ENCODE assay signal across 27 cellular contexts in the genomic region with DNA sequence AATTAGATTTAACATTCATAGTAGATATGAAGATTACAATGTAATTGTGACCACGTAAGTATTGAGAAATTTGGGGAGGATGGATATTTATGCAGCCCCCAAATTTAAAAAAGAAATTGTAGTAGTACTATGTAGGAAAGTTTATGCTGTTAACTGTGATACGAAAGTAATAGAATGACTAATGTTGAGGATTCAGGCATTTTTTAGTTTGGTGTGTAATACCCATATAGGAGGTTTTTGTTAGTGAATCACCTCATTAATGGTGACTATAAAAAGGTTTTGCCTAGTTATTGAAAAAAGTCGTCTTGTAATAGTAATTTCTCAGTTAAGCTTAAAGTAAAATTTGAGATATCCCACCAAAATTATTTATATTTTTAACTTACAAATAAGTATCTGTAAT.
A peak's percentile ranks its signal among the peaks of the same experiment; 100 is the strongest.
DNase-seq lines count a peak whose midpoint lies in the region; ATAC-seq, FAIRE-seq and TF ChIP-seq lines count a peak whose summit lies in the region.
"Had no signal": no experiment of that assay in that cellular context is flagged by ENCODE, and none has a peak within 500 bp of the region (broad histone marks: within the 10 kb centered on the region; RNA-seq: fewer than 3 reads in every experiment).

No MANE protein-coding gene starts in this region.

- H3K4me1 ChIP-seq in trophoblast cell (ENCODE audit: control insufficient read depth in 1 of 2, insufficient read depth in 2 of 2, low read length in 2 of 2), result no peaks in the 10 kb centered on the region
- H3K4me1 ChIP-seq: heart right ventricle, left lung, SJSA1, suprapubic skin had no signal

- ATAC-seq in activated CD8-positive, alpha-beta memory T cell treated with anti-CD3 and anti-CD28 coated beads, Interleukin-2, amount 10 ng/mL, durations not matched to agents 7 days and 5 days, result no peak
- ATAC-seq: activated CD4-positive, alpha-beta T cell treated with anti-CD3 and anti-CD28 coated beads for 36 hours; activated T-cell treated with anti-CD3 and anti-CD28 coated beads, Interleukin-2, amount 50 U/mL, for 72 hours; heart right ventricle; left lung; naive thymus-derived CD4-positive, alpha-beta T cell; stimulated activated effector memory CD8-positive, alpha-beta T cell treated with anti-CD3 and anti-CD28 coated beads, Interleukin-12 subunit alpha, Interleukin-12 subunit beta, amount 100 ng/mL, for 72 hours had no signal

- no peaks in the 10 kb centered on the region for H3K79me2 ChIP-seq in trophoblast cell (ENCODE audit: control insufficient read depth, insufficient read depth, low read length, poor library complexity)

- no peak overlapping the region for H3K23ac ChIP-seq in trophoblast cell (ENCODE audit: low read length)

- H3K9me3 Mint-ChIP-seq in activated CD8-positive, alpha-beta memory T cell treated with anti-CD3 and anti-CD28 coated beads, Interleukin-2, amount 10 ng/mL, durations not matched to agents 7 days and 5 days (ENCODE audit: low read depth), result no peaks in the 10 kb centered on the region
- H3K9me3 Mint-ChIP-seq: activated naive CD4-positive, alpha-beta T cell treated with anti-CD3 and anti-CD28 coated beads for 36 hours; activated T-cell treated with anti-CD3 and anti-CD28 coated beads, Interleukin-2, amount 50 U/mL, for 72 hours; CD4-positive, alpha-beta T cell; central memory CD8-positive, alpha-beta T cell; mesothelial cell of epicardium; naive thymus-derived CD4-positive, alpha-beta T cell; stimulated activated effector memory CD8-positive, alpha-beta T cell treated with anti-CD3 and anti-CD28 coated beads, Interleukin-12 subunit alpha, Interleukin-12 subunit beta, amount 100 ng/mL, for 72 hours had no signal

- no peaks in the 10 kb centered on the region for H3K27me3 Mint-ChIP-seq in activated CD8-positive, alpha-beta memory T cell treated with anti-CD3 and anti-CD28 coated beads, Interleukin-2, amount 10 ng/mL, durations not matched to agents 7 days and 5 days
- H3K27me3 Mint-ChIP-seq: activated CD4-positive, alpha-beta T cell treated with anti-CD3 and anti-CD28 coated beads for 36 hours; CD4-positive, alpha-beta T cell; central memory CD8-positive, alpha-beta T cell; naive thymus-derived CD4-positive, alpha-beta T cell had no signal

- H3K14ac ChIP-seq in trophoblast cell (ENCODE audit: low read length), result no peak overlapping the region

- H2BK12ac ChIP-seq in trophoblast cell (ENCODE audit: low read length), result no peak overlapping the region

- H3K27ac ChIP-seq in trophoblast cell (ENCODE audit: low read depth, low read length), result no peak overlapping the region
- H3K27ac ChIP-seq: heart right ventricle, left lung, SJSA1, suprapubic skin had no signal

- DNase-seq in AG09309 (ENCODE audit: low read depth), result peak; percentile 29
- DNase-seq in HS-5 (ENCODE audit: low read depth), result peak; percentile 38
- peak; percentile 16 for DNase-seq in astrocyte of the hippocampus (ENCODE audit: low read depth, low spot score)
- DNase-seq in NCI-H345 (lab: John Stamatoyannopoulos, UW), result no peak
- DNase-seq in activated CD8-positive, alpha-beta memory T cell treated with anti-CD3 and anti-CD28 coated beads, Interleukin-2, amount 10 ng/mL, durations not matched to agents 7 days and 5 days, result no peak
- no peak for DNase-seq in trophoblast cell
- DNase-seq in stimulated activated CD4-positive, alpha-beta T cell treated with anti-CD3 and anti-CD28 coated beads, Interleukin-4, amount 100 ng/mL, for 4 hours, result no peak
- DNase-seq: activated CD4-positive, alpha-beta T cell treated with anti-CD3 and anti-CD28 coated beads for 36 hours; activated naive CD4-positive, alpha-beta T cell treated with anti-CD3 and anti-CD28 coated beads for 36 hours; activated T-cell treated with anti-CD3 and anti-CD28 coated beads, Interleukin-2, amount 50 U/mL, for 72 hours; anterior cingulate cortex; CD4-positive, alpha-beta T cell; heart right ventricle; KBM-7; left lung; MV-4-11; naive thymus-derived CD4-positive, alpha-beta T cell; NCI-H526 treated with DMSO at 0.1 percent for 48 hours; stimulated activated CD4-positive, alpha-beta T cell treated with anti-CD3 and anti-CD28 coated beads, Interleukin-2, amount 100 ng/mL, for 24 hours had no signal

- no peak overlapping the region for H3K9ac ChIP-seq in trophoblast cell (ENCODE audit: low read length)

- H2BK120ac ChIP-seq in trophoblast cell (ENCODE audit: insufficient read depth, low read length, poor library complexity), result no peak overlapping the region

- TF ChIP-seq CTCF in AG09309 (IDR thresholded peaks at IDR 0.05; ENCODE audit: control insufficient read depth, insufficient read depth, low read depth, low read length, missing control alignments), result no peak

- H3K4me3 ChIP-seq in AG09309 (ENCODE audit: control insufficient read depth, low read depth, low read length), result no peak overlapping the region
- no peak overlapping the region for H3K4me3 ChIP-seq in trophoblast cell (ENCODE audit: low read depth, low read length)
- H3K4me3 ChIP-seq: heart right ventricle, left lung, SJSA1, smooth muscle cell, suprapubic skin had no signal

- H3K9me3 ChIP-seq in trophoblast cell (ENCODE audit: insufficient read depth, low read depth, low read length), result no peaks in the 10 kb centered on the region
- H3K9me3 ChIP-seq: heart right ventricle, left lung, SJSA1, suprapubic skin had no signal

- no peak overlapping the region for H2AFZ ChIP-seq in trophoblast cell (ENCODE audit: insufficient read depth, low read length, poor library complexity)

- no peak overlapping the region for H4K91ac ChIP-seq in trophoblast cell (ENCODE audit: low read depth, low read length)

- no peaks in the 10 kb centered on the region for H3K4me1 Mint-ChIP-seq in activated CD8-positive, alpha-beta memory T cell treated with anti-CD3 and anti-CD28 coated beads, Interleukin-2, amount 10 ng/mL, durations not matched to agents 7 days and 5 days
- H3K4me1 Mint-ChIP-seq: central memory CD8-positive, alpha-beta T cell; mesothelial cell of epicardium; naive thymus-derived CD4-positive, alpha-beta T cell; stimulated activated effector memory CD8-positive, alpha-beta T cell treated with anti-CD3 and anti-CD28 coated beads, Interleukin-12 subunit alpha, Interleukin-12 subunit beta, amount 100 ng/mL, for 72 hours had no signal

- H3K79me1 ChIP-seq in trophoblast cell (ENCODE audit: low read length), result no peaks in the 10 kb centered on the region

- peaks cover 10 to 11% of the 10 kb centered on the region in 2 experiments for H3K36me3 ChIP-seq in trophoblast cell (ENCODE audit: control insufficient read depth in 1 of 2, insufficient read depth in 2 of 2, low read length in 2 of 2)

- H3K4ac ChIP-seq in trophoblast cell (ENCODE audit: low read depth, low read length), result no peak overlapping the region

- H3K18ac ChIP-seq in trophoblast cell (ENCODE audit: low read length), result no peak overlapping the region

- no peak overlapping the region for H2BK5ac ChIP-seq in trophoblast cell (ENCODE audit: low read depth, low read length, poor library complexity)

- no peak overlapping the region for H3K4me2 ChIP-seq in trophoblast cell (ENCODE audit: low read length)
- H3K4me2 ChIP-seq: smooth muscle cell had no signal

- no peak overlapping the region for H3K27ac Mint-ChIP-seq in activated CD8-positive, alpha-beta memory T cell treated with anti-CD3 and anti-CD28 coated beads, Interleukin-2, amount 10 ng/mL, durations not matched to agents 7 days and 5 days
- H3K27ac Mint-ChIP-seq: activated CD4-positive, alpha-beta T cell treated with anti-CD3 and anti-CD28 coated beads for 36 hours; activated naive CD4-positive, alpha-beta T cell treated with anti-CD3 and anti-CD28 coated beads for 36 hours; activated T-cell treated with anti-CD3 and anti-CD28 coated beads, Interleukin-2, amount 50 U/mL, for 72 hours; CD4-positive, alpha-beta T cell; mesothelial cell of epicardium; naive thymus-derived CD4-positive, alpha-beta T cell; stimulated activated effector memory CD8-positive, alpha-beta T cell treated with anti-CD3 and anti-CD28 coated beads, Interleukin-12 subunit alpha, Interleukin-12 subunit beta, amount 100 ng/mL, for 72 hours had no signal

- WGBS in trophoblast cell (ENCODE audit: extremely low coverage, insufficient coverage, insufficient read length), result no CpG with 5 or more reads among the region's 3 CpGs

- H4K12ac ChIP-seq in trophoblast cell (ENCODE audit: low read depth, low read length), result no peak overlapping the region

- no peak overlapping the region for H2AK5ac ChIP-seq in trophoblast cell (ENCODE audit: low read length)

- no peak overlapping the region for H3K4me3 Mint-ChIP-seq in activated CD8-positive, alpha-beta memory T cell treated with anti-CD3 and anti-CD28 coated beads, Interleukin-2, amount 10 ng/mL, durations not matched to agents 7 days and 5 days
- H3K4me3 Mint-ChIP-seq: activated CD4-positive, alpha-beta T cell treated with anti-CD3 and anti-CD28 coated beads for 36 hours; activated naive CD4-positive, alpha-beta T cell treated with anti-CD3 and anti-CD28 coated beads for 36 hours; activated T-cell treated with anti-CD3 and anti-CD28 coated beads, Interleukin-2, amount 50 U/mL, for 72 hours; CD4-positive, alpha-beta T cell; central memory CD8-positive, alpha-beta T cell; mesothelial cell of epicardium; naive thymus-derived CD4-positive, alpha-beta T cell; stimulated activated effector memory CD8-positive, alpha-beta T cell treated with anti-CD3 and anti-CD28 coated beads, Interleukin-12 subunit alpha, Interleukin-12 subunit beta, amount 100 ng/mL, for 72 hours had no signal

- H3K36me3 Mint-ChIP-seq in activated CD8-positive, alpha-beta memory T cell treated with anti-CD3 and anti-CD28 coated beads, Interleukin-2, amount 10 ng/mL, durations not matched to agents 7 days and 5 days, result peaks cover 32% of the 10 kb centered on the region

- no peak overlapping the region for H4K8ac ChIP-seq in trophoblast cell (ENCODE audit: low read depth, low read length)

- CTCF ChIA-PET in activated CD8-positive, alpha-beta memory T cell treated with anti-CD3 and anti-CD28 coated beads, Interleukin-2, amount 10 ng/mL, durations not matched to agents 7 days and 5 days (lab: Charles Lee), result interaction anchor here (0.7 kb wide), 1 partner anchor 39 kb away, joined by 3 read pairs; no protein-coding TSS in a partner anchor

- peak; percentile 51 for FAIRE-seq in islet of Langerhans (lab: Jason Lieb, UNC)
- FAIRE-seq: endothelial cell of umbilical vein had no signal

- H3K27me3 ChIP-seq in trophoblast cell (ENCODE audit: insufficient read depth, low read length), result no peaks in the 10 kb centered on the region
- H3K27me3 ChIP-seq: heart right ventricle, left lung, SJSA1, suprapubic skin had no signal

Comparison
In these comparisons a context has a peak if more than half of its experiments do, and no peak if none do; other contexts are left out.
1. DNase-seq: peak in AG09309 (single experiment), HS-5 (single experiment) and astrocyte of the hippocampus (single experiment); none in NCI-H345 (single experiment), activated CD8-positive, alpha-beta memory T cell treated with anti-CD3 and anti-CD28 coated beads, Interleukin-2, amount 10 ng/mL, durations not matched to agents 7 days and 5 days (single experiment), trophoblast cell (0 of 2) and stimulated activated CD4-positive, alpha-beta T cell treated with anti-CD3 and anti-CD28 coated beads, Interleukin-4, amount 100 ng/mL, for 4 hours (0 of 2).